Comparison of ENCODE assay signal across 18 cellular contexts in the genomic region with DNA sequence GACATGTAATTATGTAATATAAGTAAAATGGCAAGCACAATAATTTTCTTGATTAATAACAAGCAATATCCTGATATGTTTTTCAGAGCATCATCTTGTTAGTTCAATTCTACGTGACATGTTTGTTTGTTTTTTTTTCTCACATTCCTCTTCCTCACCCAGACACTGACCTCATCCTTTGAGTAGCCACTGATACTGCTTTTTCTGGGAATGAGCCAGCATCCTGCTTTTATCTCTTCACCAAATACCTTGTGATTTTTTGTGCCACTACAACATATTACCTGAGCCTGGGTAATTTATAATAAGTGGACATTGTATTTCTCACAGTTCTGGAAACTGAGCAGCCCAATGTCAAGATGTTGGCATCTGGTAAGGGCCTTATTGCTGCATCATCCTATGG.
DNase-seq lines count a peak whose midpoint lies in the region; FAIRE-seq and TF ChIP-seq lines count a peak whose summit lies in the region.
"Had no signal": no experiment of that assay in that cellular context is flagged by ENCODE, and none has a peak within 500 bp of the region (broad histone marks: within the 10 kb centered on the region; RNA-seq: fewer than 3 reads in every experiment).

No MANE protein-coding gene starts in this region.

- H3K9ac ChIP-seq in astrocyte (ENCODE audit: low read length), result no peak overlapping the region
- H3K9ac ChIP-seq: BLaER1 treated with 17β-estradiol and CSF1 and Interleukin-3, amounts not matched to agents 10 nM and 100 nM had no signal

- POLR2A ChIA-PET in MCF 10A (lab: Yijun Ruan, JAX), result no interaction called here

- H3K36me3 Mint-ChIP-seq in MCF 10A (ENCODE audit: insufficient read depth, unreplicated experiment) (no peaks in the 10 kb centered on the region), astrocyte (ENCODE audit: low read depth, unreplicated experiment) (no peaks in the 10 kb centered on the region)
- H3K36me3 Mint-ChIP-seq: IgD-negative memory B cell had no signal

- no peak overlapping the region for H3K27ac ChIP-seq in breast epithelium
- H3K27ac ChIP-seq in astrocyte (ENCODE audit: low read depth, low read length), result no peak overlapping the region
- H3K27ac ChIP-seq: BLaER1 treated with 17β-estradiol and CSF1 and Interleukin-3, amounts not matched to agents 10 nM and 100 nM; PC-9; SJSA1 had no signal

- H3K9me3 ChIP-seq in breast epithelium (peaks cover 0 to 15% of the 10 kb centered on the region in 2 donors), astrocyte (ENCODE audit: insufficient read depth, low read depth, low read length) (peaks cover 3% of the 10 kb centered on the region)
- H3K9me3 ChIP-seq: HAP-1, SJSA1 had no signal

- H3K9me3 Mint-ChIP-seq in MCF 10A (ENCODE audit: unreplicated experiment) (peaks cover 9% of the 10 kb centered on the region), astrocyte (ENCODE audit: unreplicated experiment) (peaks cover 8% of the 10 kb centered on the region)

- no peaks in the 10 kb centered on the region for H3K4me1 ChIP-seq in breast epithelium
- H3K4me1 ChIP-seq in astrocyte (ENCODE audit: insufficient read depth, low read length), result peaks cover 14% of the 10 kb centered on the region
- H3K4me1 ChIP-seq: BLaER1 treated with 17β-estradiol and CSF1 and Interleukin-3, amounts not matched to agents 10 nM and 100 nM; HAP-1 had no signal

- H3K4me2 ChIP-seq in astrocyte (ENCODE audit: low read length), result no peak overlapping the region
- H3K4me2 ChIP-seq: BLaER1 treated with 17β-estradiol and CSF1 and Interleukin-3, amounts not matched to agents 10 nM and 100 nM; PC-9 had no signal

- H3K27ac Mint-ChIP-seq in MCF 10A (ENCODE audit: low read depth, unreplicated experiment), result peak overlapping the region; percentile 83
- H3K27ac Mint-ChIP-seq in astrocyte (ENCODE audit: unreplicated experiment), result peak overlapping the region; percentile 97
- H3K27ac Mint-ChIP-seq: IgD-negative memory B cell had no signal

- H3K27me3 ChIP-seq in breast epithelium (no peaks in the 10 kb centered on the region), astrocyte (ENCODE audit: insufficient read depth, low read length) (no peaks in the 10 kb centered on the region)
- H3K27me3 ChIP-seq: BLaER1 treated with 17β-estradiol and CSF1 and Interleukin-3, amounts not matched to agents 10 nM and 100 nM; SJSA1 had no signal

- H3K4me3 Mint-ChIP-seq in MCF 10A (ENCODE audit: unreplicated experiment), result no peak overlapping the region
- H3K4me3 Mint-ChIP-seq in astrocyte (ENCODE audit: unreplicated experiment), result no peak overlapping the region
- H3K4me3 Mint-ChIP-seq: IgD-negative memory B cell had no signal

- H3K4me1 Mint-ChIP-seq in MCF 10A (ENCODE audit: insufficient read depth, unreplicated experiment) (peaks cover 19% of the 10 kb centered on the region), astrocyte (ENCODE audit: low read depth, unreplicated experiment) (peaks cover 26% of the 10 kb centered on the region)
- H3K4me1 Mint-ChIP-seq: IgD-negative memory B cell had no signal

- FAIRE-seq in astrocyte (lab: Jason Lieb, UNC), result no peak
- FAIRE-seq: HTR-8/SVneo had no signal

- H3K4me3 ChIP-seq in breast epithelium (no peak overlapping the region), astrocyte (ENCODE audit: insufficient read depth, low read depth, low read length) (no peak overlapping the region)
- H3K4me3 ChIP-seq: BLaER1 treated with 17β-estradiol and CSF1 and Interleukin-3, amounts not matched to agents 10 nM and 100 nM; HAP-1; PC-9; SJSA1 had no signal

- H3K27me3 Mint-ChIP-seq in MCF 10A (ENCODE audit: insufficient read depth, unreplicated experiment) (no peaks in the 10 kb centered on the region), astrocyte (ENCODE audit: low read depth, unreplicated experiment) (no peaks in the 10 kb centered on the region)
- H3K27me3 Mint-ChIP-seq: IgD-negative memory B cell had no signal

- no TSS peak for BruUV-seq in MCF 10A (replicated peaks; lab: Mats Ljungman, UMichigan)

- H3K36me3 ChIP-seq in breast epithelium (no peaks in the 10 kb centered on the region), astrocyte (ENCODE audit: insufficient read depth, low read length) (no peaks in the 10 kb centered on the region)
- H3K36me3 ChIP-seq: BLaER1 treated with 17β-estradiol and CSF1 and Interleukin-3, amounts not matched to agents 10 nM and 100 nM; HAP-1; SJSA1 had no signal

- no peaks in the 10 kb centered on the region for H4K20me1 ChIP-seq in astrocyte (ENCODE audit: insufficient read depth, low read length)
- H4K20me1 ChIP-seq: BLaER1 treated with 17β-estradiol and CSF1 and Interleukin-3, amounts not matched to agents 10 nM and 100 nM had no signal

- DNase-seq in MCF 10A (ENCODE audit: unreplicated experiment) (peak; percentile 8), breast epithelium (ENCODE audit: low spot score in 2 of 2) (no peak), astrocyte (ENCODE audit: low read depth) (peak; percentile 33), kidney glomerular epithelial cell (lab: John Stamatoyannopoulos, UW) (peak; percentile 56), NCI-H69 (lab: John Stamatoyannopoulos, UW) (no peak), ACHN (no peak), SKM-1 (lab: John Stamatoyannopoulos, UW; ENCODE audit: unreplicated experiment) (no peak)
- DNase-seq in activated CD4-positive, alpha-beta T cell treated with anti-CD3 and anti-CD28 coated beads for 1 hour, result no peak
- DNase-seq: MV-4-11, NCI-H1436, NCI-H2029 treated with DMSO at 0.1 percent for 48 hours, NCI-H82, PC-9 had no signal

- no peaks in the 10 kb centered on the region for H3K79me2 ChIP-seq in astrocyte (ENCODE audit: insufficient read depth, low read length)

- TF ChIP-seq POLR2A in breast epithelium (IDR thresholded peaks at IDR 0.05), result no peak

- intact Hi-C loops in MCF 10A (cut with micrococcal nuclease), result no loop called here
- intact Hi-C loops in breast epithelium (cut with DNase I; ENCODE audit: low total_unique reads), result no loop called here

- in situ Hi-C loops in ACHN (cut with HindIII; ENCODE audit: low pct_ligation_motif_present, low pct_unique_long_range_greater_than_20kb, low sequenced_read_pairs), result no loop called here

- no peak overlapping the region for H2AFZ ChIP-seq in astrocyte (ENCODE audit: low read depth, low read length)
- H2AFZ ChIP-seq: PC-9 had no signal

- CTCF ChIA-PET in MCF 10A (lab: Yijun Ruan, JAX), result interaction anchor here (0.6 to 0.7 kb wide), 2 partner anchors 165 to 245 kb away, joined by 3 read pairs; no protein-coding TSS in a partner anchor

- TF ChIP-seq CTCF in MCF 10A (IDR thresholded peaks at IDR 0.05; ENCODE audit: unreplicated experiment) (no peak), breast epithelium (IDR thresholded peaks at IDR 0.05) (no peak), astrocyte (IDR thresholded peaks at IDR 0.05; ENCODE audit: insufficient read depth, low read depth, low read length) (no peak)

Comparison
In these comparisons a context has a peak if more than half of its experiments do, and no peak if none do; other contexts are left out.
1. DNase-seq: peak in MCF 10A (single experiment), astrocyte (single experiment) and kidney glomerular epithelial cell (single experiment); none in breast epithelium (0 of 2), NCI-H69 (single experiment), ACHN (single experiment), SKM-1 (single experiment) and activated CD4-positive, alpha-beta T cell treated with anti-CD3 and anti-CD28 coated beads for 1 hour (single experiment).